29 cellular contexts compared by ENCODE assay signal in genomic region chr2:216425008-216425780, GRCh38. TPM values are rescaled to one million over a fixed set of nuclear protein-coding genes. Genes with fewer than 3 reads are reported as not detected.
"Had no signal": no experiment of that assay in that cellular context is flagged by ENCODE, and none has a peak within 500 bp of the region (broad histone marks: within the 10 kb centered on the region; RNA-seq: fewer than 3 reads in every experiment).

No MANE protein-coding gene starts in this region.

- H3K9me3 ChIP-seq: adrenal gland, Peyer's patch, SJSA1 had no signal

- H3K27ac Mint-ChIP-seq: activated B cell treated with CpG ODN at 0.5 μM for 24 hours; activated CD4-positive, alpha-beta memory T cell treated with anti-CD3 and anti-CD28 coated beads for 36 hours; activated CD4-positive, alpha-beta T cell treated with anti-CD3 and anti-CD28 coated beads, Interleukin-2, amount 10 ng/mL, durations not matched to agents 24 days and 14 days; activated naive CD8-positive, alpha-beta T cell treated with anti-CD3 and anti-CD28 coated beads, Interleukin-2, amount 10 ng/mL, durations not matched to agents 7 days and 5 days; activated T-cell treated with anti-CD3 and anti-CD28 coated beads, Interleukin-2, amount 50 U/mL, for 72 hours; activated T-helper 2 cell treated with anti-CD3 and anti-CD28 coated beads, Interferon-gamma antibody, Interleukin-2, Interleukin-4, amounts not matched to agents 10 μg/mL and 5 μg/mL and 100 μg/mL, durations not matched to agents 14 hours and 24 hours and 36 hours; T-helper 17 cell had no signal

- H3K4me3 ChIP-seq: adrenal gland, Peyer's patch, SJSA1 had no signal

- H3K27me3 ChIP-seq: adrenal gland, Peyer's patch, SJSA1 had no signal

- H3K4me1 Mint-ChIP-seq: activated B cell treated with CpG ODN at 0.5 μM for 24 hours had no signal

- H3K4me3 Mint-ChIP-seq: activated B cell treated with CpG ODN at 0.5 μM for 24 hours; activated CD4-positive, alpha-beta memory T cell treated with anti-CD3 and anti-CD28 coated beads for 36 hours; activated CD4-positive, alpha-beta T cell treated with anti-CD3 and anti-CD28 coated beads, Interleukin-2, amount 10 ng/mL, durations not matched to agents 24 days and 14 days; activated naive CD8-positive, alpha-beta T cell treated with anti-CD3 and anti-CD28 coated beads, Interleukin-2, amount 10 ng/mL, durations not matched to agents 7 days and 5 days; activated T-cell treated with anti-CD3 and anti-CD28 coated beads, Interleukin-2, amount 50 U/mL, for 72 hours; IgD-negative memory B cell; T-helper 17 cell had no signal

- H3K27ac ChIP-seq: adrenal gland, Peyer's patch, RWPE1 had no signal

- H3K4me1 ChIP-seq: adrenal gland, Peyer's patch had no signal

- H3K9me3 Mint-ChIP-seq: activated CD4-positive, alpha-beta T cell treated with anti-CD3 and anti-CD28 coated beads, Interleukin-2, amount 10 ng/mL, durations not matched to agents 24 days and 14 days had no signal

- DNase-seq: activated B cell treated with CpG ODN at 0.5 μM for 24 hours; activated CD4-positive, alpha-beta memory T cell treated with anti-CD3 and anti-CD28 coated beads for 36 hours; activated CD4-positive, alpha-beta T cell treated with anti-CD3 and anti-CD28 coated beads for 1 hour; activated CD4-positive, alpha-beta T cell treated with anti-CD3 and anti-CD28 coated beads, Interleukin-2, amount 10 ng/mL, durations not matched to agents 24 days and 14 days; activated naive CD4-positive, alpha-beta T cell treated with anti-CD3 and anti-CD28 coated beads, Interleukin-2, amount 50 U/mL, for 16 hours; activated naive CD8-positive, alpha-beta T cell treated with anti-CD3 and anti-CD28 coated beads, Interleukin-2, amount 10 ng/mL, durations not matched to agents 7 days and 5 days; activated T-cell treated with anti-CD3 and anti-CD28 coated beads, Interleukin-2, amount 50 U/mL, for 72 hours; adrenal gland; anterior cingulate cortex; KG1; NCI-H1048; NCI-H146; NCI-H187 treated with DMSO at 0.1 percent for 48 hours; NCI-H2081 treated with DMSO at 0.1 percent for 48 hours; NCI-H2171; NCI-H2227 treated with DMSO at 0.1 percent for 48 hours; NCI-H446 treated with DMSO at 0.1 percent for 48 hours; NCI-H524 treated with DMSO at 0.1 percent for 48 hours; NCI-H774; Peyer's patch; Right ventricle myocardium superior; T-helper 17 cell; T1000 had no signal

- ATAC-seq: activated T-cell treated with anti-CD3 and anti-CD28 coated beads, Interleukin-2, amount 50 U/mL, for 72 hours; T-helper 17 cell had no signal

RNA-seq across cellular contexts. Expression of gene MARCHF4, which starts 52.9 kb away (rescaled TPM):
- total RNA-seq: activated B cell treated with CpG ODN at 0.5 μM for 24 hours; activated CD4-positive, alpha-beta memory T cell treated with anti-CD3 and anti-CD28 coated beads for 36 hours; activated CD4-positive, alpha-beta T cell treated with anti-CD3 and anti-CD28 coated beads, Interleukin-2, amount 10 ng/mL, durations not matched to agents 24 days and 14 days; activated CD8-positive, alpha-beta memory T cell treated with anti-CD3 and anti-CD28 coated beads for 36 hours; activated naive CD8-positive, alpha-beta T cell treated with anti-CD3 and anti-CD28 coated beads, Interleukin-2, amount 10 ng/mL, durations not matched to agents 7 days and 5 days; activated T-cell treated with anti-CD3 and anti-CD28 coated beads, Interleukin-2, amount 50 U/mL, for 72 hours; activated T-helper 2 cell treated with anti-CD3 and anti-CD28 coated beads, Interferon-gamma antibody, Interleukin-2, Interleukin-4, amounts not matched to agents 10 μg/mL and 5 μg/mL and 100 μg/mL, durations not matched to agents 14 hours and 24 hours and 36 hours; cardiac septum; Right ventricle myocardium superior; T-helper 17 cell had no signal
- polyA plus RNA-seq: IgD-negative memory B cell had no signal
